In genomic region chr4:70651864-70652506, GRCh38 we compare ENCODE assay signal across 9 cellular contexts. TPM values are rescaled to one million over a fixed set of nuclear protein-coding genes. Genes with fewer than 3 reads are reported as not detected.
DNase-seq lines count a peak whose midpoint lies in the region; ATAC-seq, FAIRE-seq and TF ChIP-seq lines count a peak whose summit lies in the region.
"Had no signal": no experiment of that assay in that cellular context is flagged by ENCODE, and none has a peak within 500 bp of the region (broad histone marks: within the 10 kb centered on the region; RNA-seq: fewer than 3 reads in every experiment).

No MANE protein-coding gene starts in this region.

- no peak for DNase-seq in D721Med (ENCODE audit: insufficient read length, low spot score)
- peak; percentile 32 for DNase-seq in NCI-H1694 treated with DMSO at 0.1 percent for 48 hours (lab: John Stamatoyannopoulos, UW)
- DNase-seq in ascending aorta (ENCODE audit: low spot score in 2 of 2) = no peak
- peak; percentile 64 for DNase-seq in inferior parietal cortex (ENCODE audit: extremely low spot score)
- DNase-seq in testis = no peak
- DNase-seq in GM19240 (ENCODE audit: insufficient read length, low spot score) = no peak

- ATAC-seq in GM21423 (IDR thresholded peaks at IDR 0.05; ENCODE audit: unreplicated experiment) (peak; percentile 37), GM21619 (IDR thresholded peaks at IDR 0.05; ENCODE audit: unreplicated experiment) (no peak)

- H3K27ac ChIP-seq in ascending aorta = no peak overlapping the region
- H3K27ac ChIP-seq in testis = no peak overlapping the region

- FAIRE-seq in D721Med (lab: Jason Lieb, UNC) = peak; percentile 90

- H3K27me3 ChIP-seq in ascending aorta (no peaks in the 10 kb centered on the region), testis (no peaks in the 10 kb centered on the region)

- H3K9me3 ChIP-seq in ascending aorta (no peaks in the 10 kb centered on the region), testis (no peaks in the 10 kb centered on the region)

- TF ChIP-seq CTCF in D721Med (IDR thresholded peaks at IDR 0.05; ENCODE audit: insufficient read depth, missing control alignments) = peak; percentile 62
- peak in 2 of 3 experiments; percentile 37 to 57 for TF ChIP-seq CTCF in ascending aorta (IDR thresholded peaks at IDR 0.05)
- TF ChIP-seq CTCF in testis (IDR thresholded peaks at IDR 0.05) = peak; percentile 32 to 42 (median 36)

- 7 to 18% methylated on average over 4 of the region's 4 CpGs for WGBS in testis, 2 donors

- H3K4me1 ChIP-seq in ascending aorta (no peaks in the 10 kb centered on the region), testis (no peaks in the 10 kb centered on the region)

- intact Hi-C loops in ascending aorta (cut with DNase I) (loop anchor here (1.0 kb wide), 1 partner anchor 36 kb away; the partner anchor contains the start of gene UTP3), testis (cut with DNase I; ENCODE audit: low total_unique reads) (no loop called here)

- H3K4me3 ChIP-seq in ascending aorta (no peak overlapping the region), testis (no peak overlapping the region)

- no peak for TF ChIP-seq POLR2A in testis (IDR thresholded peaks at IDR 0.05)

- H3K36me3 ChIP-seq in ascending aorta (no peaks in the 10 kb centered on the region), testis (ENCODE audit: low read depth, missing control alignments) (no peaks in the 10 kb centered on the region)

RNA-seq across cellular contexts. Expression of gene JCHAIN, which starts 14.3 kb away (rescaled TPM):
- 4.0 TPM for total RNA-seq in ascending aorta
- under 1 TPM in 1 of 2 donors, not detected in 1; 0.99 TPM for total RNA-seq in testis
- 34.0 TPM for polyA plus RNA-seq in testis (ENCODE audit: insufficient read depth, low read depth, low replicate concordance)
- total RNA-seq: T-helper 1 cell treated with Interleukin-12 subunit alpha and Interleukin-12 subunit beta and Interleukin-4 antibody, amounts not matched to agents 30 ng/mL and 1 ng/mL, for 36 hours had no signal

RNA-seq across cellular contexts. Expression of gene ENAM, which starts 23.4 kb away (rescaled TPM):
- total RNA-seq in ascending aorta (not detected), testis (1 to 10 TPM in 1 of 2 donors, under 1 TPM in 1; 0.16 to 2.4 TPM)
- polyA plus RNA-seq in testis (ENCODE audit: insufficient read depth, low read depth, low replicate concordance) = 0.38 TPM
- total RNA-seq: T-helper 1 cell treated with Interleukin-12 subunit alpha and Interleukin-12 subunit beta and Interleukin-4 antibody, amounts not matched to agents 30 ng/mL and 1 ng/mL, for 36 hours had no signal

RNA-seq across cellular contexts. Expression of gene UTP3, which starts 36.3 kb away (rescaled TPM):
- total RNA-seq in ascending aorta (3.2 TPM), testis (10 to 100 TPM; 25.4 to 26.0 TPM)
- 18.5 TPM for polyA plus RNA-seq in testis (ENCODE audit: insufficient read depth, low read depth, low replicate concordance)

RNA-seq across cellular contexts. Expression of gene AMBN, which starts 59.9 kb away (rescaled TPM):
- not detected for total RNA-seq in ascending aorta
- under 1 TPM in 1 of 2 donors, not detected in 1; 0.74 TPM for total RNA-seq in testis
- polyA plus RNA-seq in testis (ENCODE audit: insufficient read depth, low read depth, low replicate concordance) = 0.21 TPM
- total RNA-seq: T-helper 1 cell treated with Interleukin-12 subunit alpha and Interleukin-12 subunit beta and Interleukin-4 antibody, amounts not matched to agents 30 ng/mL and 1 ng/mL, for 36 hours had no signal

Comparison
In these comparisons a context has a peak if more than half of its experiments do, and no peak if none do; other contexts are left out.
1. DNase-seq: peak in NCI-H1694 treated with DMSO at 0.1 percent for 48 hours (single experiment) and inferior parietal cortex (single experiment); none in D721Med (single experiment), ascending aorta (0 of 2), testis (single experiment) and GM19240 (single experiment).
2. Peak in every context shown above with its lines, with median percentiles within 50 percentile points of each other: CTCF ChIP-seq.